ENCODE assay signal across 18 cellular contexts in the genomic region with DNA sequence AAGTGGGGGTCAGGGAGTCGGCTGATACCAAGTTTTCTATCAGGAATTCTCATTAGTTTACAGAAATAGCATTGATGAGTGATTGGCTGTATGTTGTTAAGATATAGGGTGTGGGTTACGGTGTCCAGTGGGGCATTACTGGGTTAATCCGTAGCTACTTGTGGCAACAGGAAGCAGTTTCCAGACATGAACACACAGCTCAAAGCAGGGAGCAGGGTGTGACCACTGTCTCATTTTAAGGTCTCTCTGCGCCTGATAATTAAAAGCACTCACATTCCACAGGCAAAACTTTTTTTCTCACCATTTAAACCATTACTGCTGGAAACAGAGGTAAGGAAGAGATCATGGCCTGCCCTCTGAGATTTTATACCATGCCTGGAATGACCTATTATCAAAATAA.
A peak's percentile ranks its signal among the peaks of the same experiment; 100 is the strongest.
DNase-seq lines count a peak whose midpoint lies in the region; ATAC-seq and TF ChIP-seq lines count a peak whose summit lies in the region.
"Had no signal": no experiment of that assay in that cellular context is flagged by ENCODE, and none has a peak within 500 bp of the region (broad histone marks: within the 10 kb centered on the region; RNA-seq: fewer than 3 reads in every experiment).

No MANE protein-coding gene starts in this region.

- no peaks in the 10 kb centered on the region for H3K79me2 ChIP-seq in hepatocyte
- H3K79me2 ChIP-seq: parathyroid adenoma had no signal

- H3K4me1 ChIP-seq in hepatocyte (ENCODE audit: insufficient read depth) (peaks cover 44% of the 10 kb centered on the region), suprapubic skin (peaks cover 38% of the 10 kb centered on the region)
- H3K4me1 ChIP-seq: parathyroid adenoma had no signal

- 62% methylated on average over 4 of the region's 4 CpGs for WGBS in hepatocyte (ENCODE audit: low lambda C conversion rate, missing lambda C conversion rate)
- WGBS in suprapubic skin = 34% methylated on average over 4 of the region's 4 CpGs

- no peak for TF ChIP-seq CTCF in activated CD8-positive, alpha-beta T cell treated with anti-CD3 and anti-CD28 coated beads for 36 hours (IDR thresholded peaks at IDR 0.05)
- TF ChIP-seq CTCF in RWPE1 (conservative IDR thresholded peaks at IDR 0.05; ENCODE audit: low read depth) (no peak), hepatocyte (IDR thresholded peaks at IDR 0.05; ENCODE audit: poor library complexity) (no peak), suprapubic skin (IDR thresholded peaks at IDR 0.05) (no peak)

- H3K27me3 ChIP-seq in hepatocyte (no peaks in the 10 kb centered on the region), suprapubic skin (peaks cover 6% of the 10 kb centered on the region)
- H3K27me3 ChIP-seq: cardiac muscle cell had no signal

- H3K4me2 ChIP-seq in hepatocyte = peak overlapping the region; percentile 57
- H3K4me2 ChIP-seq: A549 had no signal

- no peaks in the 10 kb centered on the region for H3K9me2 ChIP-seq in hepatocyte (replicated peaks; ENCODE audit: insufficient read depth)

- no peak overlapping the region for H3K4me3 ChIP-seq in hepatocyte
- no peak overlapping the region for H3K4me3 ChIP-seq in suprapubic skin
- H3K4me3 ChIP-seq: A549, cardiac muscle cell had no signal

- H3K9me3 ChIP-seq in hepatocyte (ENCODE audit: low read depth) (no peaks in the 10 kb centered on the region), suprapubic skin (no peaks in the 10 kb centered on the region)
- H3K9me3 ChIP-seq: A549 had no signal

- CTCF ChIA-PET in activated CD8-positive, alpha-beta T cell treated with anti-CD3 and anti-CD28 coated beads, Interleukin-2, amount 10 ng/mL, durations not matched to agents 7 days and 5 days (lab: Charles Lee) = no interaction called here
- CTCF ChIA-PET in activated CD8-positive, alpha-beta T cell treated with anti-CD3 and anti-CD28 coated beads for 36 hours (lab: Charles Lee) = no interaction called here
- CTCF ChIA-PET in RWPE1 (lab: Yijun Ruan, JAX) = no interaction called here

- H3K36me3 ChIP-seq in hepatocyte (replicated peaks; ENCODE audit: insufficient read depth, low read depth) = no peaks in the 10 kb centered on the region
- H3K36me3 ChIP-seq in suprapubic skin = no peaks in the 10 kb centered on the region
- H3K36me3 ChIP-seq: cardiac muscle cell had no signal

- intact Hi-C loops in activated CD8-positive, alpha-beta T cell treated with anti-CD3 and anti-CD28 coated beads for 36 hours (cut with micrococcal nuclease) = no loop called here

- peak overlapping the region; percentile 93 for H3K27ac ChIP-seq in RWPE1
- peak overlapping the region; percentile 92 for H3K27ac ChIP-seq in hepatocyte
- H3K27ac ChIP-seq in suprapubic skin = peak overlapping the region; percentile 47
- H3K27ac ChIP-seq: cardiac muscle cell, parathyroid adenoma had no signal

- POLR2A ChIA-PET in activated CD8-positive, alpha-beta T cell treated with anti-CD3 and anti-CD28 coated beads, Interleukin-2, amount 10 ng/mL, durations not matched to agents 7 days and 5 days (lab: Charles Lee) = no interaction called here
- POLR2A ChIA-PET in activated CD8-positive, alpha-beta T cell treated with anti-CD3 and anti-CD28 coated beads for 36 hours (lab: Charles Lee) = no interaction called here
- POLR2A ChIA-PET in RWPE1 (lab: Yijun Ruan, JAX; ENCODE audit: low non-redundant PET) = interaction anchor here (0.6 kb wide), 1 partner anchor 110 kb away, joined by 7 read pairs; no protein-coding TSS in a partner anchor

- H2AFZ ChIP-seq in hepatocyte = no peak overlapping the region
- H2AFZ ChIP-seq: parathyroid adenoma had no signal

- peaks cover 62% of the 10 kb centered on the region for H3K4me1 Mint-ChIP-seq in activated CD8-positive, alpha-beta T cell treated with anti-CD3 and anti-CD28 coated beads, Interleukin-2, amount 10 ng/mL, durations not matched to agents 7 days and 5 days (ENCODE audit: low read depth)
- H3K4me1 Mint-ChIP-seq in activated CD8-positive, alpha-beta T cell treated with anti-CD3 and anti-CD28 coated beads for 36 hours (ENCODE audit: low read depth) = peaks cover 3% of the 10 kb centered on the region

- no peak overlapping the region for H3K4me3 Mint-ChIP-seq in activated CD8-positive, alpha-beta T cell treated with anti-CD3 and anti-CD28 coated beads, Interleukin-2, amount 10 ng/mL, durations not matched to agents 7 days and 5 days
- H3K4me3 Mint-ChIP-seq in activated CD8-positive, alpha-beta T cell treated with anti-CD3 and anti-CD28 coated beads for 36 hours = no peak overlapping the region

- H3K27ac Mint-ChIP-seq in activated CD8-positive, alpha-beta T cell treated with anti-CD3 and anti-CD28 coated beads, Interleukin-2, amount 10 ng/mL, durations not matched to agents 7 days and 5 days = peak overlapping the region; percentile 34
- H3K27ac Mint-ChIP-seq in activated CD8-positive, alpha-beta T cell treated with anti-CD3 and anti-CD28 coated beads for 36 hours = no peak overlapping the region
- H3K27ac Mint-ChIP-seq: natural killer cell treated with Interleukin-12 subunit alpha and Interleukin-12 subunit beta and Interleukin-15 and Interleukin-18, amount 100 ng/mL, for 72 hours had no signal

- ATAC-seq in activated CD8-positive, alpha-beta T cell treated with anti-CD3 and anti-CD28 coated beads, Interleukin-2, amount 10 ng/mL, durations not matched to agents 7 days and 5 days = no peak
- ATAC-seq in activated CD8-positive, alpha-beta T cell treated with anti-CD3 and anti-CD28 coated beads for 36 hours = no peak
- no peak for ATAC-seq in GM21515 (IDR thresholded peaks at IDR 0.05; ENCODE audit: unreplicated experiment)
- ATAC-seq: A549, Right ventricle myocardium inferior had no signal

- no peak for DNase-seq in activated CD8-positive, alpha-beta T cell treated with anti-CD3 and anti-CD28 coated beads, Interleukin-2, amount 10 ng/mL, durations not matched to agents 7 days and 5 days
- DNase-seq in activated CD8-positive, alpha-beta T cell treated with anti-CD3 and anti-CD28 coated beads for 36 hours = no peak
- DNase-seq in RWPE1 (ENCODE audit: low spot score) (no peak), hepatocyte (ENCODE audit: low spot score) (no peak), suprapubic skin (ENCODE audit: low spot score in 2 of 2) (no peak), SKM-1 (lab: John Stamatoyannopoulos, UW; ENCODE audit: unreplicated experiment) (no peak), NCI-H1048 (lab: John Stamatoyannopoulos, UW) (no peak)
- DNase-seq: activated CD4-positive, alpha-beta T cell treated with anti-CD3 and anti-CD28 coated beads, Interleukin-2, amount 50 U/mL, for 4 hours; amniotic stem cell; foreskin melanocyte; GDM1 had no signal

- TF ChIP-seq POLR2A in suprapubic skin (IDR thresholded peaks at IDR 0.05) = no peak

- H3K9me3 Mint-ChIP-seq in activated CD8-positive, alpha-beta T cell treated with anti-CD3 and anti-CD28 coated beads, Interleukin-2, amount 10 ng/mL, durations not matched to agents 7 days and 5 days (ENCODE audit: insufficient read depth) = no peaks in the 10 kb centered on the region
- no peaks in the 10 kb centered on the region for H3K9me3 Mint-ChIP-seq in activated CD8-positive, alpha-beta T cell treated with anti-CD3 and anti-CD28 coated beads for 36 hours
- H3K9me3 Mint-ChIP-seq: IgD-negative memory B cell; natural killer cell treated with Interleukin-12 subunit alpha and Interleukin-12 subunit beta and Interleukin-15 and Interleukin-18, amount 100 ng/mL, for 72 hours had no signal

- TF ChIP-seq EP300 in suprapubic skin (IDR thresholded peaks at IDR 0.05) = no peak

- H3K27me3 Mint-ChIP-seq in activated CD8-positive, alpha-beta T cell treated with anti-CD3 and anti-CD28 coated beads, Interleukin-2, amount 10 ng/mL, durations not matched to agents 7 days and 5 days (ENCODE audit: low read depth) = no peaks in the 10 kb centered on the region
- H3K27me3 Mint-ChIP-seq in activated CD8-positive, alpha-beta T cell treated with anti-CD3 and anti-CD28 coated beads for 36 hours = peaks cover 2% of the 10 kb centered on the region

- peaks cover 4% of the 10 kb centered on the region for H3K36me3 Mint-ChIP-seq in activated CD8-positive, alpha-beta T cell treated with anti-CD3 and anti-CD28 coated beads, Interleukin-2, amount 10 ng/mL, durations not matched to agents 7 days and 5 days (ENCODE audit: low read depth)
- no peaks in the 10 kb centered on the region for H3K36me3 Mint-ChIP-seq in activated CD8-positive, alpha-beta T cell treated with anti-CD3 and anti-CD28 coated beads for 36 hours (ENCODE audit: low read depth)
- H3K36me3 Mint-ChIP-seq: natural killer cell treated with Interleukin-12 subunit alpha and Interleukin-12 subunit beta and Interleukin-15 and Interleukin-18, amount 100 ng/mL, for 72 hours had no signal

- H4K20me1 ChIP-seq in hepatocyte (ENCODE audit: insufficient read depth, poor library complexity, severe bottlenecking) = no peaks in the 10 kb centered on the region
